Comparison of ENCODE assay signal across 13 cellular contexts in genomic region chr15:59232476-59232875, GRCh38.
DNase-seq lines count a peak whose midpoint lies in the region; ATAC-seq, FAIRE-seq and TF ChIP-seq lines count a peak whose summit lies in the region.
"Had no signal": no experiment of that assay in that cellular context is flagged by ENCODE, and none has a peak within 500 bp of the region (broad histone marks: within the 10 kb centered on the region; RNA-seq: fewer than 3 reads in every experiment).

No MANE protein-coding gene starts in this region.

- H3K4me3 ChIP-seq in astrocyte of the cerebellum (ENCODE audit: low read depth, low read length) (no peak overlapping the region), WERI-Rb-1 (ENCODE audit: low read depth, low read length) (no peak overlapping the region)

- H3K9me3 ChIP-seq in WERI-Rb-1 (ENCODE audit: severe bottlenecking) = no peaks in the 10 kb centered on the region

- peaks cover 55 to 67% of the 10 kb centered on the region in 2 donors for H3K36me3 Mint-ChIP-seq in stimulated activated naive B cell treated with anti-CD40 and anti-IgM and Interleukin-4, amounts not matched to agents 10 μg/mL and 1 μg/mL and 100 μg/mL, for 72 hours

- peak overlapping the region; percentile 86 for H3K27ac Mint-ChIP-seq in stimulated activated naive B cell treated with anti-CD40 and anti-IgM and Interleukin-4, amounts not matched to agents 10 μg/mL and 1 μg/mL and 100 μg/mL, for 72 hours

- H3K36me3 ChIP-seq in WERI-Rb-1 = no peaks in the 10 kb centered on the region

- FAIRE-seq in H54 (lab: Jason Lieb, UNC) = peak; percentile 23
- FAIRE-seq: HepG2 had no signal

- TF ChIP-seq CTCF in astrocyte of the cerebellum (IDR thresholded peaks at IDR 0.05; ENCODE audit: low read depth, low read length, missing control alignments) (no peak), WERI-Rb-1 (IDR thresholded peaks at IDR 0.05; ENCODE audit: low read depth, low read length) (no peak)

- H3K27ac ChIP-seq in WERI-Rb-1 = no peak overlapping the region

- in situ Hi-C loops in astrocyte of the cerebellum (cut with HindIII; ENCODE audit: low sequenced_read_pairs) = no loop called here

- H3K27me3 Mint-ChIP-seq in stimulated activated naive B cell treated with anti-CD40 and anti-IgM and Interleukin-4, amounts not matched to agents 10 μg/mL and 1 μg/mL and 100 μg/mL, for 72 hours = no peaks in the 10 kb centered on the region

- H3K4me3 Mint-ChIP-seq in stimulated activated naive B cell treated with anti-CD40 and anti-IgM and Interleukin-4, amounts not matched to agents 10 μg/mL and 1 μg/mL and 100 μg/mL, for 72 hours = no peak overlapping the region

- peaks cover 28 to 53% of the 10 kb centered on the region in 2 donors for H3K4me1 Mint-ChIP-seq in stimulated activated naive B cell treated with anti-CD40 and anti-IgM and Interleukin-4, amounts not matched to agents 10 μg/mL and 1 μg/mL and 100 μg/mL, for 72 hours

- H3K27me3 ChIP-seq in WERI-Rb-1 (ENCODE audit: insufficient read depth, low read depth, severe bottlenecking) = no peaks in the 10 kb centered on the region

- DNase-seq in H54 (ENCODE audit: insufficient read length, low spot score) (peak; percentile 7), astrocyte of the cerebellum (ENCODE audit: low read depth) (peak; percentile 87), foreskin melanocyte (peak; percentile 82), NCI-H146 treated with DMSO at 0.1 percent for 48 hours (lab: John Stamatoyannopoulos, UW; ENCODE audit: unreplicated experiment) (no peak), D341Med (ENCODE audit: low spot score) (no peak), WERI-Rb-1 (no peak)
- no peak for DNase-seq in stimulated activated naive B cell treated with anti-CD40 and anti-IgM and Interleukin-4, amounts not matched to agents 10 μg/mL and 1 μg/mL and 100 μg/mL, for 72 hours
- DNase-seq: activated CD4-positive, alpha-beta T cell treated with anti-CD3 and anti-CD28 coated beads, Interleukin-2, amount 50 U/mL, for 4 hours; anterior cingulate cortex; DMS79 treated with DMSO at 0.1 percent for 48 hours; NCI-H2171 treated with DMSO at 0.1 percent for 48 hours had no signal

- TF ChIP-seq POLR2A in H54 (IDR thresholded peaks at IDR 0.05; ENCODE audit: low read depth, low read length) = no peak

- peaks cover 4 to 7% of the 10 kb centered on the region in 2 donors for H3K9me3 Mint-ChIP-seq in stimulated activated naive B cell treated with anti-CD40 and anti-IgM and Interleukin-4, amounts not matched to agents 10 μg/mL and 1 μg/mL and 100 μg/mL, for 72 hours

- ATAC-seq in stimulated activated naive B cell treated with anti-CD40 and anti-IgM and Interleukin-4, amounts not matched to agents 10 μg/mL and 1 μg/mL and 100 μg/mL, for 72 hours (replicated peaks) = peak; percentile 70 to 74
- no peak for ATAC-seq in HG02623 (IDR thresholded peaks at IDR 0.05; ENCODE audit: unreplicated experiment)
- ATAC-seq: HepG2 had no signal

Comparison
In these comparisons a context has a peak if more than half of its experiments do, and no peak if none do; other contexts are left out.
1. DNase-seq: peak in H54 (single experiment), astrocyte of the cerebellum (single experiment) and foreskin melanocyte (single experiment); none in stimulated activated naive B cell treated with anti-CD40 and anti-IgM and Interleukin-4, amounts not matched to agents 10 μg/mL and 1 μg/mL and 100 μg/mL, for 72 hours (single experiment), NCI-H146 treated with DMSO at 0.1 percent for 48 hours (single experiment), D341Med (single experiment) and WERI-Rb-1 (single experiment).